Comparison of ENCODE assay signal across 30 cellular contexts in genomic region chr6:167643716-167644115, GRCh38.
"Had no signal": no experiment of that assay in that cellular context is flagged by ENCODE, and none has a peak within 500 bp of the region (broad histone marks: within the 10 kb centered on the region; RNA-seq: fewer than 3 reads in every experiment).

No MANE protein-coding gene starts in this region.

- H3K9me3 ChIP-seq: ascending aorta, MG63, SJCRH30 had no signal

- H3K36me3 Mint-ChIP-seq: activated naive CD4-positive, alpha-beta T cell treated with anti-CD3 and anti-CD28 coated beads, Interleukin-2, amount 50 U/mL, for 24 hours; activated naive CD8-positive, alpha-beta T cell treated with anti-CD3 and anti-CD28 coated beads, Interleukin-2, amount 10 ng/mL, durations not matched to agents 7 days and 5 days had no signal

- H3K4me1 ChIP-seq: ascending aorta, SJCRH30 had no signal

- H3K9me3 Mint-ChIP-seq: activated naive CD4-positive, alpha-beta T cell treated with anti-CD3 and anti-CD28 coated beads, Interleukin-2, amount 50 U/mL, for 24 hours had no signal

- H3K27ac Mint-ChIP-seq: activated CD8-positive, alpha-beta T cell treated with anti-CD3 and anti-CD28 coated beads for 36 hours; activated naive CD4-positive, alpha-beta T cell treated with anti-CD3 and anti-CD28 coated beads, Interleukin-2, amount 50 U/mL, for 24 hours; activated naive CD8-positive, alpha-beta T cell treated with anti-CD3 and anti-CD28 coated beads, Interleukin-2, amount 10 ng/mL, durations not matched to agents 7 days and 5 days; activated T-helper 2 cell treated with anti-CD3 and anti-CD28 coated beads, Interferon-gamma antibody, Interleukin-2, Interleukin-4, amounts not matched to agents 10 μg/mL and 5 μg/mL and 100 μg/mL, durations not matched to agents 14 hours and 24 hours and 36 hours had no signal

- ATAC-seq: activated CD8-positive, alpha-beta T cell treated with anti-CD3 and anti-CD28 coated beads for 36 hours; Panc1 had no signal

- H3K27me3 ChIP-seq: ascending aorta, cardiac muscle cell, MG63, SJCRH30 had no signal

- H3K4me3 ChIP-seq: ascending aorta, cardiac muscle cell, MG63, SJCRH30, SK-N-MC had no signal

- DNase-seq: activated CD4-positive, alpha-beta T cell treated with anti-CD3 and anti-CD28 coated beads for 1 hour; activated CD4-positive, alpha-beta T cell treated with anti-CD3 and anti-CD28 coated beads for 48 hours; activated CD4-positive, alpha-beta T cell treated with anti-CD3 and anti-CD28 coated beads, Interleukin-2, amount 50 U/mL, for 4 hours; activated CD4-positive, CD25-positive, alpha-beta regulatory T cell; activated CD8-positive, alpha-beta T cell treated with anti-CD3 and anti-CD28 coated beads for 36 hours; activated gamma-delta T cell; activated naive CD4-positive, alpha-beta T cell treated with Interleukin-2 at 50 U/mL for 16 hours; activated naive CD8-positive, alpha-beta T cell treated with anti-CD3 and anti-CD28 coated beads, Interleukin-2, amount 10 ng/mL, durations not matched to agents 7 days and 5 days; activated T-cell treated with anti-CD3 and anti-CD28 coated beads, Interleukin-2, amount 50 U/mL, for 1 hour; amygdala; Kasumi-1; KG1; MG63; NCI-H1048; NCI-H1105 treated with DMSO at 0.1 percent for 48 hours; NCI-H1436 treated with DMSO at 0.1 percent for 48 hours; NCI-H1694 treated with DMSO at 0.1 percent for 48 hours; NCI-H2029; NCI-H345; NCI-H524 treated with DMSO at 0.1 percent for 48 hours; SHP77; SJCRH30; T1000; WERI-Rb-1 had no signal

- H3K27ac ChIP-seq: ascending aorta, cardiac muscle cell, SJCRH30, SK-N-MC, WERI-Rb-1 had no signal

- H3K36me3 ChIP-seq: ascending aorta, cardiac muscle cell, MG63, SJCRH30, WERI-Rb-1 had no signal

- H3K4me1 Mint-ChIP-seq: activated naive CD4-positive, alpha-beta T cell treated with anti-CD3 and anti-CD28 coated beads, Interleukin-2, amount 50 U/mL, for 24 hours; activated naive CD8-positive, alpha-beta T cell treated with anti-CD3 and anti-CD28 coated beads, Interleukin-2, amount 10 ng/mL, durations not matched to agents 7 days and 5 days had no signal

- H3K4me3 Mint-ChIP-seq: activated CD8-positive, alpha-beta T cell treated with anti-CD3 and anti-CD28 coated beads for 36 hours; activated naive CD4-positive, alpha-beta T cell treated with anti-CD3 and anti-CD28 coated beads, Interleukin-2, amount 50 U/mL, for 24 hours; activated naive CD8-positive, alpha-beta T cell treated with anti-CD3 and anti-CD28 coated beads, Interleukin-2, amount 10 ng/mL, durations not matched to agents 7 days and 5 days had no signal
